Comparison of ENCODE assay signal across 15 cellular contexts in the genomic region with DNA sequence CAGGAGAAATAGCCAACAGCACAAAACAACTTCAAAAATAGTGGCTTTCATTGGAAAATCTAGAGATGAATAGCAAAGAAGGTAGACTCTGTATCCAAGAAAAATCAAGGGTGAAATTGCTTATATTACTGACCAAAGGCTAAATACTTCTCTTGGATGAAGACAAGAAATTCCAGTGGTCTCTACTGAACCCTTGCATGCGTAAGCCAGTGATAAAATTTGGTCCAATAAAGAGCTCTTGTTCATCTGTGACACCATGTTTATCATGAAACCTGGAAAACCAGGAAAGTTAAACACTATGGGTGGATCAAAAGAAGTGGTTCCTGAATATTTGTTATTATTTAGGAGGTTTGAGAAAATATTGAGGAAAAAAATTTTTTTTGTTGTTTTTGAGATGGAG.
"Had no signal": no experiment of that assay in that cellular context is flagged by ENCODE, and none has a peak within 500 bp of the region (broad histone marks: within the 10 kb centered on the region; RNA-seq: fewer than 3 reads in every experiment).

No MANE protein-coding gene starts in this region.

- DNase-seq: KBM-7, MV-4-11, NCI-H1048, NCI-H1417 treated with DMSO at 0.1 percent for 48 hours, NCI-H146, NCI-H1930, NCI-H2081 treated with DMSO at 0.1 percent for 48 hours, NCI-H2171, NCI-H446, NCI-H510A, NCI-H524 treated with DMSO at 0.1 percent for 48 hours, NCI-H774, SHP77 treated with DMSO at 0.1 percent for 48 hours, SJCRH30 had no signal

- ATAC-seq: Panc1 had no signal

- H3K36me3 ChIP-seq: SJCRH30 had no signal

- H3K27ac ChIP-seq: SJCRH30 had no signal

- H3K4me3 ChIP-seq: SJCRH30 had no signal

- H3K27me3 ChIP-seq: SJCRH30 had no signal
